In genomic region chr6:26338810-26339209, GRCh38 we compare ENCODE assay signal across 8 cellular contexts.
"Had no signal": no experiment of that assay in that cellular context is flagged by ENCODE, and none has a peak within 500 bp of the region (broad histone marks: within the 10 kb centered on the region; RNA-seq: fewer than 3 reads in every experiment).

No MANE protein-coding gene starts in this region.

- H2AFZ ChIP-seq: GM23338 had no signal

- H3K4me3 ChIP-seq: GM23338 had no signal

- ATAC-seq: GM23338, HepG2 had no signal

- FAIRE-seq: H1, H54, HepG2 had no signal

- H3K4me2 ChIP-seq: GM23338 had no signal

- DNase-seq: H9, HCEC 1CT had no signal

- H3K4me3 Mint-ChIP-seq: GM23338, H9, IgD-negative memory B cell had no signal

- H3K36me3 Mint-ChIP-seq: IgD-negative memory B cell had no signal

- H3K27ac ChIP-seq: HL-60 had no signal

- H3K27ac Mint-ChIP-seq: GM23338, H9, IgD-negative memory B cell had no signal

- H3K9me3 Mint-ChIP-seq: GM23338, H9, IgD-negative memory B cell had no signal
